9 cellular contexts compared by ENCODE assay signal in genomic region chr2:133371286-133371685, GRCh38.
"Had no signal": no experiment of that assay in that cellular context is flagged by ENCODE, and none has a peak within 500 bp of the region (broad histone marks: within the 10 kb centered on the region; RNA-seq: fewer than 3 reads in every experiment).

No MANE protein-coding gene starts in this region.

- H3K36me3 ChIP-seq: HAP-1 had no signal

- H2AFZ ChIP-seq: GM23248 had no signal

- H3K27ac ChIP-seq: GM23248, HL-60 had no signal

- H3K9me3 ChIP-seq: HAP-1 had no signal

- H3K9ac ChIP-seq: GM23248 had no signal

- H3K4me3 ChIP-seq: GM23248, HAP-1, K562 had no signal

- DNase-seq: GM23248, GOT3, H7, HFFc6 had no signal

- ATAC-seq: HCT116, HepG2, K562 had no signal
